In the genomic region with DNA sequence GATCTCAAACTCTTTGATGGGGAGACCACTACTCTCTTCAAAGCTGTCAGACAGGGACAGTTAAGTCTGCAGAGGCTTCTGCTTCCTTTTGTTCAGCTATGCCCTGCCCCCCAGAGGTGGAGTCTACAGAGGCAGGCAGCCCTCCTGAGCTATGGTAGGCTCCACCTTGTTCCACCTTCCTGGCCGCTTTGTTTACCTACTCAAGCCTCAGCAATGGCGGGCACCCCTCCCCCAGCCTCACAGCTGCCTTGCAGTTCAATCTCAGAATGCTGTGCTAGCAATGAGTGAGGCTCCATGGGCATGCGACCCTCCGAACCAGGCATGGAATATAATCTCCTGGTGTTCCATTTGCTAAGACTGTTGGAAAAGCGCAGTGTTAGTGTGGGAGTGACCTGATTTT, we compare ENCODE assay signal across 24 cellular contexts. TPM values are rescaled to one million over a fixed set of nuclear protein-coding genes. Genes with fewer than 3 reads are reported as not detected.
"Had no signal": no experiment of that assay in that cellular context is flagged by ENCODE, and none has a peak within 500 bp of the region (broad histone marks: within the 10 kb centered on the region; RNA-seq: fewer than 3 reads in every experiment).

No MANE protein-coding gene starts in this region.

- DNase-seq: IMR-90; Karpas-422; KG1; MG63; NCI-H1092; NCI-H1105 treated with DMSO at 0.1 percent for 48 hours; NCI-H1417 treated with DMSO at 0.1 percent for 48 hours; NCI-H146; NCI-H1694 treated with DMSO at 0.1 percent for 48 hours; NCI-H1930; NCI-H2081; NCI-H2227 treated with DMSO at 0.1 percent for 48 hours; NCI-H524; NCI-H526 treated with DMSO at 0.1 percent for 48 hours; NCI-H748 treated with DMSO at 0.1 percent for 48 hours; NK-92 treated with Interleukin-12 subunit alpha and Interleukin-12 subunit beta, amount 100 ng/mL, for 24 hours; PC-3; SIG-M5 had no signal

- H3K36me3 ChIP-seq: MG63, SJSA1 had no signal

- H3K9me3 ChIP-seq: MG63, SJSA1 had no signal

- ATAC-seq: Panc1, PC-3 had no signal

- H3K27me3 ChIP-seq: MG63, SJSA1 had no signal

- H3K4me1 ChIP-seq: SJSA1 had no signal

- H3K27ac ChIP-seq: RWPE1, SJSA1, SK-N-MC had no signal

- H3K4me3 ChIP-seq: MG63, SJSA1, SK-N-MC had no signal

RNA-seq across cellular contexts. Expression of gene UGT2B10, which starts 42.1 kb away (rescaled TPM):
- total RNA-seq: IMR-90, NCI-H460, OCI-LY7, PC-3, SJSA1 had no signal
- polyA plus RNA-seq: IMR-90 had no signal
